Comparison of ENCODE assay signal across 1 cellular context in the genomic region with DNA sequence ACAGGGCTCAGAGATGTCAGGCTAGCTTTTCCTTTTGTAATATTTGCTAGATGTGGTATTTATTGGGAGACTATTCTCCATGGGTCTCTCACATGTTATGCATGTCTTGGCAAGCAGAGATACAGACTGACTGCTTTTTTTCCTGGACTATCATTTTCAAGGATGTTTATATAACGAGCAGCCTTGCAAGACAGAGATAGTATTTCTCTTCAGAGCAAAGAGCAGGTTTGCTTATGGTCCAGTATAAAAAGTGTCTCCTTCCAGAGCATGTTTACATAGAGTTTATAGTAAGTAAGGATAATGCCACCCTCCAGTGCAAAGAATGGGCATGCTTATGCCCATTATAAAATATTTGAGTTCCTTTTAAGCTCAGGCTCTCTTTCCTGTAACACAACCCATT.
TF ChIP-seq lines count a peak whose summit lies in the region.

No MANE protein-coding gene starts in this region.

TF ChIP-seq in GM23338, 12 proteins besides CTCF, POLR2A, EP300 and RAD21 (continued from another document):
- TF ChIP-seq, protein P1, sequence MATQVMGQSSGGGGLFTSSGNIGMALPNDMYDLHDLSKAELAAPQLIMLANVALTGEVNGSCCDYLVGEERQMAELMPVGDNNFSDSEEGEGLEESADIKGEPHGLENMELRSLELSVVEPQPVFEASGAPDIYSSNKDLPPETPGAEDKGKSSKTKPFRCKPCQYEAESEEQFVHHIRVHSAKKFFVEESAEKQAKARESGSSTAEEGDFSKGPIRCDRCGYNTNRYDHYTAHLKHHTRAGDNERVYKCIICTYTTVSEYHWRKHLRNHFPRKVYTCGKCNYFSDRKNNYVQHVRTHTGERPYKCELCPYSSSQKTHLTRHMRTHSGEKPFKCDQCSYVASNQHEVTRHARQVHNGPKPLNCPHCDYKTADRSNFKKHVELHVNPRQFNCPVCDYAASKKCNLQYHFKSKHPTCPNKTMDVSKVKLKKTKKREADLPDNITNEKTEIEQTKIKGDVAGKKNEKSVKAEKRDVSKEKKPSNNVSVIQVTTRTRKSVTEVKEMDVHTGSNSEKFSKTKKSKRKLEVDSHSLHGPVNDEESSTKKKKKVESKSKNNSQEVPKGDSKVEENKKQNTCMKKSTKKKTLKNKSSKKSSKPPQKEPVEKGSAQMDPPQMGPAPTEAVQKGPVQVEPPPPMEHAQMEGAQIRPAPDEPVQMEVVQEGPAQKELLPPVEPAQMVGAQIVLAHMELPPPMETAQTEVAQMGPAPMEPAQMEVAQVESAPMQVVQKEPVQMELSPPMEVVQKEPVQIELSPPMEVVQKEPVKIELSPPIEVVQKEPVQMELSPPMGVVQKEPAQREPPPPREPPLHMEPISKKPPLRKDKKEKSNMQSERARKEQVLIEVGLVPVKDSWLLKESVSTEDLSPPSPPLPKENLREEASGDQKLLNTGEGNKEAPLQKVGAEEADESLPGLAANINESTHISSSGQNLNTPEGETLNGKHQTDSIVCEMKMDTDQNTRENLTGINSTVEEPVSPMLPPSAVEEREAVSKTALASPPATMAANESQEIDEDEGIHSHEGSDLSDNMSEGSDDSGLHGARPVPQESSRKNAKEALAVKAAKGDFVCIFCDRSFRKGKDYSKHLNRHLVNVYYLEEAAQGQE (IDR thresholded peaks at IDR 0.05; ENCODE audit: unreplicated experiment), result no peak
- no peak for TF ChIP-seq JUNB (IDR thresholded peaks at IDR 0.05; ENCODE audit: unreplicated experiment)
- no peak for TF ChIP-seq ETS1 (IDR thresholded peaks at IDR 0.05)
- TF ChIP-seq EZH2 (IDR thresholded peaks at IDR 0.05; ENCODE audit: low read depth, unreplicated experiment), result no peak
- TF ChIP-seq STAT1 (IDR thresholded peaks at IDR 0.05; ENCODE audit: unreplicated experiment), result no peak
- no peak for TF ChIP-seq NANOG (IDR thresholded peaks at IDR 0.05; ENCODE audit: borderline replicate concordance)
- no peak for TF ChIP-seq EZH2phosphoT487 (IDR thresholded peaks at IDR 0.05; ENCODE audit: unreplicated experiment)
- TF ChIP-seq ZNF114 (CRISPR knock-in tag; IDR thresholded peaks at IDR 0.05), result no peak
- TF ChIP-seq ZNF462 (CRISPR knock-in tag; IDR thresholded peaks at IDR 0.05), result no peak
- no peak for TF ChIP-seq POLR2AphosphoS5 (IDR thresholded peaks at IDR 0.05; ENCODE audit: low read depth)
TF ChIP-seq in GM23338: peak in this region for 0.
